In the genomic region with DNA sequence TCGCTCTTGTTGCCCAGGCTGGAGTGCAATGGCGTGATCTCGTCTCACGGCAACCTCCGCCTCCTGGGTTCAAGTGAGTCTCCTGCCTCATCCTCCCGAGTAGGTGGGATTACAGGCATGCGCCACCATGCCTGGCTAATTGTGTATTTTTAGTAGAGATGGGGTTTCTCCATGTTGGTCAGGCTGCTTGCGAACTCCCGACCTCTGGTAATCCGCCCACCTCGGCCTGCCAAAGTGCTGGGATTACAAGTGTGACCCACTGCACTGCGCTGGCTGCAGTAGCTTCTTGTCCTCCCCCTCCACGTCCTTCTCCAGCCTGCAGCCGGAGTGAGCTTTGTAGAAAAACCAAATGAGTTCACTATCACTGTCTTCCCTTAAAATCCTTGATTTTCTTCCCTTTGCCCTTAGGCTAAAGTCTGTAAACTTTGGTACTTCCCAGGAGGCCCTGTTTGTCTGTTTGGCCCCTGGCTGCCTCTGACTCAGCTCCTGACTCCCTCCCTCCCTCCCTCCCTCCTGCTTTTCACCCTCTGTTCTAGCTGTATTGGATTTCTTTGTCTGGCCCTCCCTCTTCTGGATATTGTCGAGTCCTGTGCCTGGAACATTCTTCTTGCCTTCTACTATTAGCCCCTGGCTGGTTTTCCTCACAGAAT, we compare ENCODE assay signal across 1 cellular context.
TF ChIP-seq lines count a peak whose summit lies in the region.

No MANE protein-coding gene starts in this region.

TF ChIP-seq in SK-N-SH, 30 proteins besides CTCF, POLR2A, EP300 and RAD21 (continued from another document):
- TF ChIP-seq SIN3A (IDR thresholded peaks at IDR 0.05; ENCODE audit: borderline replicate concordance, low read depth, low read length) (no peak), TCF12 (IDR thresholded peaks at IDR 0.05) (peak; percentile 45), NFIC (IDR thresholded peaks at IDR 0.05; ENCODE audit: borderline replicate concordance) (peak; percentile 19; the same call in 1 of the 2 replicates), MEF2A (IDR thresholded peaks at IDR 0.05; ENCODE audit: borderline replicate concordance, low read depth) (peak; percentile 6; the same call in 1 of the 2 replicates)
TF ChIP-seq in SK-N-SH: peak in this region for 7.
